Comparison of ENCODE assay signal across 8 cellular contexts in genomic region chr1:228082260-228082974, GRCh38. TPM values are rescaled to one million over a fixed set of nuclear protein-coding genes. Genes with fewer than 3 reads are reported as not detected.
DNase-seq lines count a peak whose midpoint lies in the region; ATAC-seq and TF ChIP-seq lines count a peak whose summit lies in the region.

Gene ARF1, plus strand, starts transcription at chr1:228082708. Its CDS starts 14,407 bp downstream, at chr1:228097115.

- H3K27ac ChIP-seq in thoracic aorta = peak within 1 kb of the TSS; percentile 97 to 99

- peaks cover 24 to 25% of the 10 kb centered on the region in 2 donors for H3K36me3 Mint-ChIP-seq in activated naive CD4-positive, alpha-beta T cell treated with anti-CD3 and anti-CD28 coated beads, Interleukin-2, amount 50 U/mL, for 72 hours
- no peaks in the 10 kb centered on the region for H3K36me3 Mint-ChIP-seq in osteocyte (ENCODE audit: unreplicated experiment)

- no peaks in the 10 kb centered on the region for H3K27me3 Mint-ChIP-seq in osteocyte (ENCODE audit: unreplicated experiment)

- no peaks in the 10 kb centered on the region for H3K9me3 Mint-ChIP-seq in activated naive CD4-positive, alpha-beta T cell treated with anti-CD3 and anti-CD28 coated beads, Interleukin-2, amount 50 U/mL, for 72 hours
- H3K9me3 Mint-ChIP-seq in osteocyte (ENCODE audit: unreplicated experiment) = no peaks in the 10 kb centered on the region

- no peak for TF ChIP-seq CTCF in GM10266 (IDR thresholded peaks at IDR 0.05; ENCODE audit: control insufficient read depth, insufficient read depth, low read depth, missing control alignments)
- TF ChIP-seq CTCF in osteocyte (IDR thresholded peaks at IDR 0.05) = no peak
- peak; percentile 27 for TF ChIP-seq CTCF in thoracic aorta (IDR thresholded peaks at IDR 0.05)

- no peaks in the 10 kb centered on the region for H3K27me3 ChIP-seq in thoracic aorta (replicated peaks; ENCODE audit: insufficient read depth)

- H3K27ac Mint-ChIP-seq in activated naive CD4-positive, alpha-beta T cell treated with anti-CD3 and anti-CD28 coated beads, Interleukin-2, amount 50 U/mL, for 72 hours = peak within 1 kb of the TSS; percentile 97 to 99
- H3K27ac Mint-ChIP-seq in osteocyte (ENCODE audit: unreplicated experiment) = peak within 1 kb of the TSS; percentile 94

- H3K4me3 ChIP-seq in thoracic aorta = peak within 1 kb of the TSS; percentile 99

- H3K9me3 ChIP-seq in thoracic aorta = no peaks in the 10 kb centered on the region

- ATAC-seq in HG02623 (IDR thresholded peaks at IDR 0.05; ENCODE audit: unreplicated experiment) (peak; percentile 74), thoracic aorta (ENCODE audit: insufficient number of reproducible peaks, low FRiP score, low read depth) (peak; percentile 83)
- peak; percentile 83 to 87 for ATAC-seq in activated naive CD4-positive, alpha-beta T cell treated with anti-CD3 and anti-CD28 coated beads, Interleukin-2, amount 50 U/mL, for 72 hours

- H3K36me3 ChIP-seq in thoracic aorta = no peaks in the 10 kb centered on the region

- H3K4me3 Mint-ChIP-seq in osteocyte (ENCODE audit: unreplicated experiment) = peak within 1 kb of the TSS; percentile 95

- H3K4me1 Mint-ChIP-seq in osteocyte (ENCODE audit: unreplicated experiment) = peaks cover 39% of the 10 kb centered on the region

- DNase-seq in GM10266 (ENCODE audit: extremely low spot score) = peak; percentile 100
- peak; percentile 74 for DNase-seq in NCI-H1105 (lab: John Stamatoyannopoulos, UW)
- peak; percentile 92 for DNase-seq in SKM-1 (lab: John Stamatoyannopoulos, UW; ENCODE audit: unreplicated experiment)
- peak; percentile 95 for DNase-seq in activated naive CD4-positive, alpha-beta T cell treated with anti-CD3 and anti-CD28 coated beads, Interleukin-2, amount 50 U/mL, for 72 hours (ENCODE audit: low spot score in 2 of 2)
- peak; percentile 95 for DNase-seq in glomerular visceral epithelial cell (ENCODE audit: extremely low spot score)
- peak; percentile 99 for DNase-seq in osteocyte (ENCODE audit: extremely low spot score, unreplicated experiment)
- DNase-seq in thoracic aorta (ENCODE audit: low spot score) = peak; percentile 58

- H3K4me1 ChIP-seq in thoracic aorta (ENCODE audit: control insufficient read depth in 1 of 2, low read depth in 2 of 2) = peaks cover 36 to 50% of the 10 kb centered on the region in 2 donors

RNA-seq across cellular contexts. Expression of gene ARF1, which starts in this region (rescaled TPM):
- 100 to 1,000 TPM; 308 to 333 TPM for total RNA-seq in activated naive CD4-positive, alpha-beta T cell treated with anti-CD3 and anti-CD28 coated beads, Interleukin-2, amount 50 U/mL, for 72 hours
- total RNA-seq in osteocyte (305 and 306 TPM in 2 replicates), thoracic aorta (100 to 1,000 TPM; 366 to 375 TPM)

Comparison
In these comparisons a context has a peak if more than half of its experiments do, and no peak if none do; other contexts are left out.
1. Peak in every context shown above with its lines: DNase-seq, ATAC-seq, H3K4me3 ChIP-seq and H3K27ac ChIP-seq.